Comparison of ENCODE assay signal across 8 cellular contexts in genomic region chr7:45917658-45918057, GRCh38. TPM values are rescaled to one million over a fixed set of nuclear protein-coding genes. Genes with fewer than 3 reads are reported as not detected.
DNase-seq lines count a peak whose midpoint lies in the region; ATAC-seq and TF ChIP-seq lines count a peak whose summit lies in the region.

No MANE protein-coding gene starts in this region.

- no peaks in the 10 kb centered on the region for H3K27me3 ChIP-seq in skeletal muscle satellite cell (ENCODE audit: control insufficient read depth, insufficient read depth, low read length)

- no peaks in the 10 kb centered on the region for H3K9me3 Mint-ChIP-seq in stimulated activated memory B cell treated with anti-CD40 and anti-IgM and Interleukin-4, amounts not matched to agents 10 μg/mL and 1 μg/mL and 100 μg/mL, for 72 hours

- H3K4me1 Mint-ChIP-seq in stimulated activated memory B cell treated with anti-CD40 and anti-IgM and Interleukin-4, amounts not matched to agents 10 μg/mL and 1 μg/mL and 100 μg/mL, for 72 hours: peaks cover 19% of the 10 kb centered on the region

- H3K27ac Mint-ChIP-seq in stimulated activated memory B cell treated with anti-CD40 and anti-IgM and Interleukin-4, amounts not matched to agents 10 μg/mL and 1 μg/mL and 100 μg/mL, for 72 hours: no peak overlapping the region

- peaks cover 80% of the 10 kb centered on the region for H3K27me3 Mint-ChIP-seq in stimulated activated memory B cell treated with anti-CD40 and anti-IgM and Interleukin-4, amounts not matched to agents 10 μg/mL and 1 μg/mL and 100 μg/mL, for 72 hours

- H3K4me2 ChIP-seq in skeletal muscle satellite cell (ENCODE audit: low read length): peak overlapping the region; percentile 90

- peak; percentile 79 for ATAC-seq in GM21576 (IDR thresholded peaks at IDR 0.05; ENCODE audit: unreplicated experiment)
- no peak for ATAC-seq in stimulated activated memory B cell treated with anti-CD40 and anti-IgM and Interleukin-4, amounts not matched to agents 10 μg/mL and 1 μg/mL and 100 μg/mL, for 72 hours

- peaks cover 22% of the 10 kb centered on the region for H3K4me1 ChIP-seq in skeletal muscle satellite cell (ENCODE audit: control insufficient read depth, insufficient read depth, low read length)

- in situ Hi-C loops in astrocyte of the cerebellum (cut with HindIII; ENCODE audit: low sequenced_read_pairs): no loop called here

- H3K36me3 Mint-ChIP-seq in stimulated activated memory B cell treated with anti-CD40 and anti-IgM and Interleukin-4, amounts not matched to agents 10 μg/mL and 1 μg/mL and 100 μg/mL, for 72 hours: no peaks in the 10 kb centered on the region

- H3K4me3 ChIP-seq in astrocyte of the cerebellum (ENCODE audit: low read depth, low read length): peak overlapping the region; percentile 57
- H3K4me3 ChIP-seq in skeletal muscle satellite cell (ENCODE audit: low read length): peak overlapping the region; percentile 75

- no peak overlapping the region for H3K4me3 Mint-ChIP-seq in stimulated activated memory B cell treated with anti-CD40 and anti-IgM and Interleukin-4, amounts not matched to agents 10 μg/mL and 1 μg/mL and 100 μg/mL, for 72 hours

- peak overlapping the region; percentile 79 for H3K9ac ChIP-seq in skeletal muscle satellite cell (ENCODE audit: low read depth, low read length)

- DNase-seq in Daoy (ENCODE audit: low read depth) (peak; percentile 86), M059J (ENCODE audit: low read depth) (peak; percentile 65), T-helper 1 cell (peak; percentile 33 to 65 (median 60)), astrocyte of the cerebellum (ENCODE audit: low read depth) (peak; percentile 45), hippocampal formation (lab: John Stamatoyannopoulos, UW) (peak; percentile 49 to 58)

- no peaks in the 10 kb centered on the region for H3K9me3 ChIP-seq in skeletal muscle satellite cell (replicated peaks; ENCODE audit: low read length)

- peak; percentile 94 for TF ChIP-seq CTCF in astrocyte of the cerebellum (IDR thresholded peaks at IDR 0.05; ENCODE audit: low read depth, low read length, missing control alignments)

- H3K36me3 ChIP-seq in skeletal muscle satellite cell (ENCODE audit: insufficient read depth, low read length): peaks cover 39% of the 10 kb centered on the region

RNA-seq across cellular contexts. Expression of gene IGFBP3, which starts 3.4 kb away (rescaled TPM):
- 201 and 265 TPM in 2 replicates for total RNA-seq in Daoy (2014; rRNA removed; shearing (Covaris generic))
- 20.1 and 23.3 TPM in 2 replicates for total RNA-seq in M059J (2014; rRNA removed; shearing (Covaris generic))
- 123 and 234 TPM in 2 replicates for total RNA-seq in skeletal muscle satellite cell (2012; rRNA removed)

RNA-seq across cellular contexts. Expression of gene IGFBP1, which starts 29.4 kb away (rescaled TPM):
- total RNA-seq in Daoy (2014; rRNA removed; shearing (Covaris generic)): 0.57 and 2.6 TPM in 2 replicates
- 0.07 TPM in 1 of 2 replicates, not detected in the other for total RNA-seq in M059J (2014; rRNA removed; shearing (Covaris generic))
- total RNA-seq in skeletal muscle satellite cell (2012; rRNA removed): 1.5 and 2.2 TPM in 2 replicates

RNA-seq across cellular contexts. Expression of gene CCDC201, which starts 44.8 kb away (rescaled TPM):
- total RNA-seq in Daoy (2014; rRNA removed; shearing (Covaris generic)): not detected in 2 replicates
- total RNA-seq in M059J (2014; rRNA removed; shearing (Covaris generic)): not detected in 2 replicates
- total RNA-seq in skeletal muscle satellite cell (2012; rRNA removed): not detected in 2 replicates
